ENCODE assay signal across 11 cellular contexts in genomic region chr3:117898722-117899121, GRCh38.
DNase-seq lines count a peak whose midpoint lies in the region; ATAC-seq, FAIRE-seq and TF ChIP-seq lines count a peak whose summit lies in the region.
"Had no signal": no experiment of that assay in that cellular context is flagged by ENCODE, and none has a peak within 500 bp of the region (broad histone marks: within the 10 kb centered on the region; RNA-seq: fewer than 3 reads in every experiment).

No MANE protein-coding gene starts in this region.

- H3K27me3 Mint-ChIP-seq in chondrocyte (ENCODE audit: low read depth): no peaks in the 10 kb centered on the region

- in situ Hi-C loops in transverse colon (cut with MboI; ENCODE audit: low pct_ligation_motif_present in 1 of 4, low pct_unique_long_range_greater_than_20kb in 1 of 4, low sequenced_read_pairs in 3 of 4): no loop called here

- no peaks in the 10 kb centered on the region for H3K9me3 ChIP-seq in SK-N-SH
- H3K9me3 ChIP-seq in transverse colon: no peaks in the 10 kb centered on the region

- WGBS in SK-N-SH (ENCODE audit: low lambda C conversion rate): 68% methylated on average over 4 of the region's 4 CpGs
- WGBS in transverse colon (ENCODE audit: low coverage in 1 of 2), 2 donors: 50 to 62% methylated on average over 4 of the region's 4 CpGs

- no peak for DNase-seq in SK-N-SH
- DNase-seq in HT1080 (ENCODE audit: low read depth): peak; percentile 47
- DNase-seq in chondrocyte (ENCODE audit: low spot score): no peak
- DNase-seq in transverse colon: no peak
- DNase-seq in NCI-H2029 treated with DMSO at 0.1 percent for 48 hours (lab: John Stamatoyannopoulos, UW): no peak
- DNase-seq in H54 (ENCODE audit: insufficient read length, low spot score): no peak
- no peak for DNase-seq in HTR-8/SVneo (ENCODE audit: insufficient read length, low spot score)
- DNase-seq: activated CD4-positive, alpha-beta T cell treated with anti-CD3 and anti-CD28 coated beads, Interleukin-2, amount 50 U/mL, for 4 hours; head of caudate nucleus had no signal

- H3K27me3 ChIP-seq in SK-N-SH (ENCODE audit: insufficient read depth) (no peaks in the 10 kb centered on the region), transverse colon (no peaks in the 10 kb centered on the region)
- H3K27me3 ChIP-seq: BLaER1 had no signal

- TF ChIP-seq CTCF in SK-N-SH (IDR thresholded peaks at IDR 0.05) (peak; percentile 48; the same call in 1 of the 2 replicates), chondrocyte (IDR thresholded peaks at IDR 0.05) (peak; percentile 47), transverse colon (IDR thresholded peaks at IDR 0.05) (peak in 4 of 5 experiments; percentile 19 to 44 (median 29))

- H3K36me3 Mint-ChIP-seq in chondrocyte (ENCODE audit: low read depth): peaks cover 4% of the 10 kb centered on the region

- no peak overlapping the region for H3K4me2 ChIP-seq in SK-N-SH
- H3K4me2 ChIP-seq: BLaER1 had no signal

- no peaks in the 10 kb centered on the region for H4K20me1 ChIP-seq in SK-N-SH (ENCODE audit: insufficient read depth)
- H4K20me1 ChIP-seq: BLaER1 had no signal

- FAIRE-seq in H54 (lab: Jason Lieb, UNC): no peak
- FAIRE-seq in HTR-8/SVneo (lab: Jason Lieb, UNC): no peak

- TF ChIP-seq EP300 in SK-N-SH (IDR thresholded peaks at IDR 0.05; ENCODE audit: borderline replicate concordance in 1 of 2, low read depth in 1 of 2, low read length in 1 of 2) (no peak), transverse colon (IDR thresholded peaks at IDR 0.05; ENCODE audit: low read depth) (no peak)

- TF ChIP-seq POLR2A in transverse colon (IDR thresholded peaks at IDR 0.05) (no peak), H54 (IDR thresholded peaks at IDR 0.05; ENCODE audit: low read depth, low read length) (no peak)

- intact Hi-C loops in transverse colon (cut with DNase I; ENCODE audit: low total_unique reads): no loop called here

- H2AFZ ChIP-seq in SK-N-SH (ENCODE audit: low read depth): no peak overlapping the region

- no peak overlapping the region for H3K27ac Mint-ChIP-seq in chondrocyte (ENCODE audit: unreplicated experiment)

- no peaks in the 10 kb centered on the region for H3F3A ChIP-seq in SK-N-SH (replicated peaks; ENCODE audit: insufficient read depth)

- no peaks in the 10 kb centered on the region for H3K9me2 ChIP-seq in SK-N-SH

- H3K79me2 ChIP-seq in SK-N-SH (ENCODE audit: insufficient read depth): no peaks in the 10 kb centered on the region

- H3K4me1 ChIP-seq in SK-N-SH (ENCODE audit: control insufficient read depth in 1 of 2, insufficient read depth in 2 of 2, low read depth in 1 of 2, low read length in 1 of 2) (peaks cover 0 to 2% of the 10 kb centered on the region in 2 experiments; a peak in 2 of 4 replicates), transverse colon (no peaks in the 10 kb centered on the region)

- H3K9ac ChIP-seq in SK-N-SH: no peak overlapping the region
- H3K9ac ChIP-seq: BLaER1 had no signal

- TF ChIP-seq RAD21 in SK-N-SH (IDR thresholded peaks at IDR 0.05; ENCODE audit: low read length): no peak

- peaks cover 16% of the 10 kb centered on the region for H3K4me1 Mint-ChIP-seq in chondrocyte (ENCODE audit: low read depth)

- H3K9me3 Mint-ChIP-seq in chondrocyte (ENCODE audit: low read depth): peaks cover 23% of the 10 kb centered on the region

- H3K27ac ChIP-seq in SK-N-SH (ENCODE audit: low read depth in 2 of 2, low read length in 1 of 2) (no peak overlapping the region), transverse colon (no peak overlapping the region)
- H3K27ac ChIP-seq: BLaER1 had no signal

- no peak overlapping the region for H3K4me3 Mint-ChIP-seq in chondrocyte (ENCODE audit: unreplicated experiment)

- POLR2A ChIA-PET in SK-N-SH (lab: Yijun Ruan, JAX): no interaction called here

- H3K36me3 ChIP-seq in SK-N-SH (replicated peaks in 1 of 2; ENCODE audit: control insufficient read depth in 1 of 2, insufficient read depth in 2 of 2, low read length in 1 of 2): no peaks in the 10 kb centered on the region
- H3K36me3 ChIP-seq in transverse colon: no peaks in the 10 kb centered on the region

- H3K4me3 ChIP-seq in SK-N-SH (ENCODE audit: low read depth in 2 of 2, low read length in 1 of 2): peak overlapping the region in 1 of 2 experiments; percentile 37; a peak in 1 of 4 replicates
- no peak overlapping the region for H3K4me3 ChIP-seq in transverse colon
- H3K4me3 ChIP-seq: BLaER1 had no signal

- CTCF ChIA-PET in SK-N-SH (lab: Yijun Ruan, JAX): interaction anchor here (0.7 to 1.2 kb wide), 2 partner anchors 12 to 20 kb away, joined by 3 read pairs; no protein-coding TSS in a partner anchor

- no peak for ATAC-seq in SK-N-SH treated with all-trans-retinoic acid at 6 μM for 48 hours

TF ChIP-seq in SK-N-SH, 30 proteins besides CTCF, POLR2A, EP300 and RAD21 (continues in another document):
- no peak for TF ChIP-seq TCF12 (IDR thresholded peaks at IDR 0.05)
- no peak for TF ChIP-seq IRF3 (IDR thresholded peaks at IDR 0.05; ENCODE audit: low read depth, low read length)
- no peak for TF ChIP-seq YY1 (IDR thresholded peaks at IDR 0.05; ENCODE audit: low read depth)
- no peak for TF ChIP-seq USF1 (IDR thresholded peaks at IDR 0.05; ENCODE audit: borderline replicate concordance, low read depth)
- no peak for TF ChIP-seq MEF2A (IDR thresholded peaks at IDR 0.05; ENCODE audit: borderline replicate concordance, low read depth)

TF ChIP-seq in SK-N-SH treated with all-trans-retinoic acid at 6 μM for 48 hours, 23 proteins besides CTCF, POLR2A, EP300 and RAD21 (continues in another document):
- TF ChIP-seq ZNF8 (CRISPR knock-in tag; IDR thresholded peaks at IDR 0.05): no peak
- no peak for TF ChIP-seq CSRNP3 (CRISPR knock-in tag; IDR thresholded peaks at IDR 0.05)
- no peak for TF ChIP-seq TOX (CRISPR knock-in tag; IDR thresholded peaks at IDR 0.05; ENCODE audit: borderline replicate concordance)
- no peak for TF ChIP-seq CREB5 (CRISPR knock-in tag; IDR thresholded peaks at IDR 0.05; ENCODE audit: low read depth)
- TF ChIP-seq PATZ1 (CRISPR knock-in tag; IDR thresholded peaks at IDR 0.05; ENCODE audit: borderline replicate concordance): no peak
- TF ChIP-seq CSDC2 (CRISPR knock-in tag; IDR thresholded peaks at IDR 0.05): no peak
- no peak for TF ChIP-seq TSHZ2 (CRISPR knock-in tag; IDR thresholded peaks at IDR 0.05)
